In genomic region chr10:4307784-4308364, GRCh38 we compare ENCODE assay signal across 23 cellular contexts.
DNase-seq lines count a peak whose midpoint lies in the region; ATAC-seq, FAIRE-seq and TF ChIP-seq lines count a peak whose summit lies in the region.
"Had no signal": no experiment of that assay in that cellular context is flagged by ENCODE, and none has a peak within 500 bp of the region (broad histone marks: within the 10 kb centered on the region; RNA-seq: fewer than 3 reads in every experiment).

No MANE protein-coding gene starts in this region.

- POLR2A ChIA-PET in endothelial cell of umbilical vein (lab: Charles Lee), result no interaction called here
- POLR2A ChIA-PET in CD4-positive, alpha-beta T cell (lab: Charles Lee), result interaction anchor here (1.8 kb wide), 1 partner anchor 9 kb away, joined by 4 read pairs; no protein-coding TSS in a partner anchor

- ATAC-seq in left ventricle myocardium superior, result peak; percentile 30
- no peak for ATAC-seq in CD4-positive, alpha-beta T cell (ENCODE audit: poor library complexity)
- ATAC-seq: A549 had no signal

- no peaks in the 10 kb centered on the region for H4K20me1 ChIP-seq in endothelial cell of umbilical vein (replicated peaks; ENCODE audit: control insufficient read depth, extremely low read depth, insufficient read depth, low read length)

- no peaks in the 10 kb centered on the region for H3K79me2 ChIP-seq in endothelial cell of umbilical vein (ENCODE audit: control insufficient read depth, insufficient read depth, low read length)

- H3K4me3 ChIP-seq in endothelial cell of umbilical vein (replicated peaks in 1 of 3; ENCODE audit: insufficient read depth in 1 of 3, low read depth in 1 of 3, low read length in 3 of 3), result no peak overlapping the region
- H3K4me3 ChIP-seq in prostate gland, result no peak overlapping the region
- H3K4me3 ChIP-seq: A549 had no signal

- H3K4me2 ChIP-seq in endothelial cell of umbilical vein (ENCODE audit: insufficient read depth, low read length), result no peak overlapping the region
- H3K4me2 ChIP-seq: A549, KMS-11 had no signal

- BruUV-seq in endothelial cell of umbilical vein (replicated peaks; lab: Mats Ljungman, UMichigan), result no TSS peak

- peak; percentile 56 for FAIRE-seq in endothelial cell of umbilical vein (lab: Jason Lieb, UNC)
- FAIRE-seq: A549, GM19239, HTR-8/SVneo had no signal

- no peak overlapping the region for H2AFZ ChIP-seq in endothelial cell of umbilical vein (ENCODE audit: low read depth, low read length)

- no peaks in the 10 kb centered on the region for H3K9me3 Mint-ChIP-seq in CD4-positive, alpha-beta T cell

- H3K9me3 ChIP-seq in endothelial cell of umbilical vein (replicated peaks; ENCODE audit: control insufficient read depth, insufficient read depth, low read length) (no peaks in the 10 kb centered on the region), prostate gland (no peaks in the 10 kb centered on the region)
- H3K9me3 ChIP-seq in CD4-positive, alpha-beta T cell (ENCODE audit: control insufficient read depth, low read length), result no peaks in the 10 kb centered on the region
- H3K9me3 ChIP-seq: A549, BE2C had no signal

- TF ChIP-seq CTCF in endothelial cell of umbilical vein (IDR thresholded peaks at IDR 0.05; ENCODE audit: extremely low read depth in 1 of 2, insufficient read depth in 1 of 2, low read depth in 1 of 2, low read length in 2 of 2), result no peak
- no peak for TF ChIP-seq CTCF in prostate gland (IDR thresholded peaks at IDR 0.05)
- no peak for TF ChIP-seq CTCF in CD4-positive, alpha-beta T cell (IDR thresholded peaks at IDR 0.05)

- no peaks in the 10 kb centered on the region for H3K4me1 Mint-ChIP-seq in CD4-positive, alpha-beta T cell (ENCODE audit: low read depth)

- DNase-seq in NCI-H446 treated with DMSO at 0.1 percent for 48 hours (lab: John Stamatoyannopoulos, UW) (peak; percentile 27), endothelial cell of umbilical vein (ENCODE audit: low read depth, low spot score) (no peak), left ventricle myocardium superior (no peak), prostate gland (ENCODE audit: low spot score) (peak; percentile 45), G401 (ENCODE audit: low spot score) (no peak), OCI-M1 (lab: John Stamatoyannopoulos, UW) (no peak)
- DNase-seq in stimulated activated CD4-positive, alpha-beta T cell treated with anti-CD3 and anti-CD28 coated beads, Interleukin-2, amount 100 ng/mL, for 48 hours, result no peak
- no peak for DNase-seq in CD4-positive, alpha-beta T cell
- DNase-seq: BE2C, EL, IMR-90, NCI-H1105 treated with DMSO at 0.1 percent for 48 hours, NCI-H1694, NCI-H2081, NCI-H2171, NCI-H345, NCI-H524 treated with DMSO at 0.1 percent for 48 hours, NCI-H82, SHP77 treated with DMSO at 0.1 percent for 48 hours had no signal

- 16% methylated on average over 3 of the region's 3 CpGs for WGBS in prostate gland

- H3K9ac ChIP-seq in endothelial cell of umbilical vein (replicated peaks; ENCODE audit: extremely low read depth, insufficient read depth, low read length), result no peak overlapping the region
- H3K9ac ChIP-seq: KMS-11 had no signal

- intact Hi-C loops in endothelial cell of umbilical vein (cut with micrococcal nuclease), result no loop called here
- intact Hi-C loops in left ventricle myocardium superior (cut with micrococcal nuclease), result no loop called here
- intact Hi-C loops in prostate gland (cut with DNase I), result no loop called here
- intact Hi-C loops in CD4-positive, alpha-beta T cell (cut with DNase I, micrococcal nuclease), result no loop called here

- peaks cover 5% of the 10 kb centered on the region for H3K27me3 Mint-ChIP-seq in CD4-positive, alpha-beta T cell

- peaks cover 5% of the 10 kb centered on the region for H3K4me1 ChIP-seq in endothelial cell of umbilical vein (ENCODE audit: control insufficient read depth, extremely low read depth, insufficient read depth, low read length)
- H3K4me1 ChIP-seq in prostate gland (replicated peaks), result no peaks in the 10 kb centered on the region
- H3K4me1 ChIP-seq: A549, BE2C had no signal

- TF ChIP-seq POLR2A in endothelial cell of umbilical vein (IDR thresholded peaks at IDR 0.05; ENCODE audit: low read depth, low read length) (no peak), prostate gland (IDR thresholded peaks at IDR 0.05) (no peak)

- H3K27me3 ChIP-seq in endothelial cell of umbilical vein (ENCODE audit: control insufficient read depth in 2 of 2, insufficient read depth in 2 of 2, low read length in 2 of 2) (no peaks in the 10 kb centered on the region), prostate gland (replicated peaks; ENCODE audit: insufficient read depth) (no peaks in the 10 kb centered on the region)
- H3K27me3 ChIP-seq in CD4-positive, alpha-beta T cell (ENCODE audit: control insufficient read depth, insufficient read depth, low read length), result no peaks in the 10 kb centered on the region
- H3K27me3 ChIP-seq: BE2C had no signal

- H3K27ac ChIP-seq in endothelial cell of umbilical vein (ENCODE audit: insufficient read depth, low read depth, low read length) (no peak overlapping the region), prostate gland (peak overlapping the region; percentile 7 to 51)
- no peak overlapping the region for H3K27ac ChIP-seq in CD4-positive, alpha-beta T cell (ENCODE audit: low read depth, low read length)
- H3K27ac ChIP-seq: A549, KMS-11 had no signal

- H3K36me3 ChIP-seq in endothelial cell of umbilical vein (ENCODE audit: control insufficient read depth in 2 of 2, extremely low read depth in 1 of 2, insufficient read depth in 2 of 2, low read length in 2 of 2), result no peaks in the 10 kb centered on the region
- H3K36me3 ChIP-seq in prostate gland, result no peaks in the 10 kb centered on the region
- H3K36me3 ChIP-seq: BE2C had no signal

- no peak overlapping the region for H3K27ac Mint-ChIP-seq in CD4-positive, alpha-beta T cell

- in situ Hi-C loops in G401 (cut with HindIII; ENCODE audit: low sequenced_read_pairs), result no loop called here

- dilution Hi-C loops in endothelial cell of umbilical vein (cut with MboI; ENCODE audit: extremely low pct_ligation_motif_present, low sequenced_read_pairs), result no loop called here

- H3K36me3 Mint-ChIP-seq in CD4-positive, alpha-beta T cell (ENCODE audit: low read depth), result no peaks in the 10 kb centered on the region

- no peak overlapping the region for H3K4me3 Mint-ChIP-seq in CD4-positive, alpha-beta T cell

- CTCF ChIA-PET in endothelial cell of umbilical vein (lab: Charles Lee), result interaction anchor here (1.1 kb wide), 1 partner anchor 1097 kb away, joined by 3 read pairs; no protein-coding TSS in a partner anchor
- CTCF ChIA-PET in CD4-positive, alpha-beta T cell (lab: Charles Lee), result no interaction called here

- H3K9me1 ChIP-seq in endothelial cell of umbilical vein (replicated peaks; ENCODE audit: control insufficient read depth, extremely low read depth, insufficient read depth, low read length), result no peaks in the 10 kb centered on the region

TF ChIP-seq in endothelial cell of umbilical vein, 7 proteins besides CTCF, POLR2A, EP300 and RAD21:
- no peak for TF ChIP-seq EZH2 (IDR thresholded peaks at IDR 0.05; ENCODE audit: borderline replicate concordance, low read depth, low read length, severe bottlenecking)
- TF ChIP-seq MAX (IDR thresholded peaks at IDR 0.05; ENCODE audit: insufficient read depth, insufficient read length), result no peak
- TF ChIP-seq POLR2AphosphoS5 (IDR thresholded peaks at IDR 0.05; ENCODE audit: insufficient read depth, low read depth, low read length), result no peak
- TF ChIP-seq MYC (IDR thresholded peaks at IDR 0.05; ENCODE audit: low read depth, low read length), result no peak
- no peak for TF ChIP-seq GATA2 (IDR thresholded peaks at IDR 0.05; ENCODE audit: insufficient read depth, insufficient read length, low read depth, low read length)
- no peak for TF ChIP-seq JUN (IDR thresholded peaks at IDR 0.05; ENCODE audit: borderline replicate concordance, insufficient read depth, insufficient read length, low read depth)
- TF ChIP-seq FOS (IDR thresholded peaks at IDR 0.05; ENCODE audit: borderline replicate concordance, insufficient read depth, low read length), result no peak

Comparison
In these comparisons a context has a peak if more than half of its experiments do, and no peak if none do; other contexts are left out.
1. DNase-seq: peak in NCI-H446 treated with DMSO at 0.1 percent for 48 hours (single experiment) and prostate gland (single experiment); none in endothelial cell of umbilical vein (single experiment), left ventricle myocardium superior (single experiment), stimulated activated CD4-positive, alpha-beta T cell treated with anti-CD3 and anti-CD28 coated beads, Interleukin-2, amount 100 ng/mL, for 48 hours (0 of 2), G401 (single experiment), CD4-positive, alpha-beta T cell (0 of 10) and OCI-M1 (single experiment).
2. H3K27ac ChIP-seq: peak in prostate gland (2 of 2); none in endothelial cell of umbilical vein (single experiment) and CD4-positive, alpha-beta T cell (single experiment).